In genomic region chr17:18257268-18257681, GRCh38 we compare ENCODE assay signal across 8 cellular contexts. TPM values are rescaled to one million over a fixed set of nuclear protein-coding genes. Genes with fewer than 3 reads are reported as not detected.
DNase-seq lines count a peak whose midpoint lies in the region; ATAC-seq and TF ChIP-seq lines count a peak whose summit lies in the region.

No MANE protein-coding gene starts in this region.

- peaks cover 33% of the 10 kb centered on the region for H3K4me1 ChIP-seq in adipocyte (ENCODE audit: control insufficient read depth, insufficient read depth, low read length)

- intact Hi-C loops in activated CD4-positive, alpha-beta T cell treated with anti-CD3 and anti-CD28 coated beads, Interleukin-2, amount 10 ng/mL, durations not matched to agents 24 days and 14 days (cut with micrococcal nuclease), result loop anchor here (5.0 kb wide), 1 partner anchor 105 kb away; the partner anchor contains the start of gene SHMT1

- DNase-seq in activated CD4-positive, alpha-beta T cell treated with anti-CD3 and anti-CD28 coated beads, Interleukin-2, amount 10 ng/mL, durations not matched to agents 24 days and 14 days, result peak; percentile 68
- no peak for DNase-seq in activated CD4-positive, alpha-beta T cell treated with anti-CD3 and anti-CD28 coated beads, Interleukin-2, amount 50 U/mL, for 4 hours
- DNase-seq in adipocyte (ENCODE audit: low read depth) (peak; percentile 11), kidney epithelial cell (ENCODE audit: low read depth) (no peak), mesenteric fat pad (ENCODE audit: low spot score) (no peak)

- H3K27ac Mint-ChIP-seq in activated CD4-positive, alpha-beta T cell treated with anti-CD3 and anti-CD28 coated beads, Interleukin-2, amount 10 ng/mL, durations not matched to agents 24 days and 14 days, result peak overlapping the region; percentile 34

- peaks cover 29% of the 10 kb centered on the region for H3K4me1 Mint-ChIP-seq in activated CD4-positive, alpha-beta T cell treated with anti-CD3 and anti-CD28 coated beads, Interleukin-2, amount 10 ng/mL, durations not matched to agents 24 days and 14 days

- peak overlapping the region; percentile 85 for H3K27ac ChIP-seq in temporal lobe (ENCODE audit: low read depth, low read length)

- peak overlapping the region; percentile 96 for H3K9ac ChIP-seq in adipocyte (ENCODE audit: low read length)

- H3K36me3 ChIP-seq in adipocyte (ENCODE audit: control insufficient read depth, insufficient read depth, low read length, severe bottlenecking), result peaks cover 44% of the 10 kb centered on the region
- H3K36me3 ChIP-seq in kidney epithelial cell (ENCODE audit: control insufficient read depth, insufficient read depth, low read length), result peaks cover 4% of the 10 kb centered on the region

- H3K4me3 ChIP-seq in adipocyte (ENCODE audit: low read length) (peak overlapping the region; percentile 91), kidney epithelial cell (ENCODE audit: low read depth, low read length) (peak overlapping the region; percentile 86)

- no peaks in the 10 kb centered on the region for H3K27me3 ChIP-seq in adipocyte (replicated peaks; ENCODE audit: control insufficient read depth, insufficient read depth, low read length)
- no peaks in the 10 kb centered on the region for H3K27me3 ChIP-seq in kidney epithelial cell (ENCODE audit: control insufficient read depth, insufficient read depth, low read length)

- no peak for ATAC-seq in GM21360 (IDR thresholded peaks at IDR 0.05; ENCODE audit: unreplicated experiment)
- ATAC-seq in HG03442 (IDR thresholded peaks at IDR 0.05; ENCODE audit: unreplicated experiment), result no peak

- peaks cover 30% of the 10 kb centered on the region for H3K36me3 Mint-ChIP-seq in activated CD4-positive, alpha-beta T cell treated with anti-CD3 and anti-CD28 coated beads, Interleukin-2, amount 10 ng/mL, durations not matched to agents 24 days and 14 days (ENCODE audit: low read depth)

- H3K27me3 Mint-ChIP-seq in activated CD4-positive, alpha-beta T cell treated with anti-CD3 and anti-CD28 coated beads, Interleukin-2, amount 10 ng/mL, durations not matched to agents 24 days and 14 days, result no peaks in the 10 kb centered on the region

- H3K4me3 Mint-ChIP-seq in activated CD4-positive, alpha-beta T cell treated with anti-CD3 and anti-CD28 coated beads, Interleukin-2, amount 10 ng/mL, durations not matched to agents 24 days and 14 days, result peak overlapping the region; percentile 99

- H3K9me3 Mint-ChIP-seq in activated CD4-positive, alpha-beta T cell treated with anti-CD3 and anti-CD28 coated beads, Interleukin-2, amount 10 ng/mL, durations not matched to agents 24 days and 14 days, result no peaks in the 10 kb centered on the region

- no peaks in the 10 kb centered on the region for H3K9me3 ChIP-seq in adipocyte (ENCODE audit: control insufficient read depth, low read length)

- TF ChIP-seq CTCF in kidney epithelial cell (IDR thresholded peaks at IDR 0.05; ENCODE audit: insufficient read depth, low read length, poor library complexity, severe bottlenecking), result no peak

RNA-seq across cellular contexts. Expression of gene FLII, which starts 1.3 kb away (rescaled TPM):
- 266 and 275 TPM in 2 replicates for total RNA-seq in activated CD4-positive, alpha-beta T cell treated with anti-CD3 and anti-CD28 coated beads, Interleukin-2, amount 10 ng/mL, durations not matched to agents 24 days and 14 days
- 512 and 579 TPM in 2 replicates for total RNA-seq in kidney epithelial cell
- 38.1 TPM for total RNA-seq in temporal lobe
- total RNA-seq in mesenteric fat pad, result 269 TPM

RNA-seq across cellular contexts. Expression of gene MIEF2, which starts 3.2 kb away (rescaled TPM):
- total RNA-seq in activated CD4-positive, alpha-beta T cell treated with anti-CD3 and anti-CD28 coated beads, Interleukin-2, amount 10 ng/mL, durations not matched to agents 24 days and 14 days, result 4.3 and 6.0 TPM in 2 replicates
- total RNA-seq in kidney epithelial cell, result 29.6 and 78.8 TPM in 2 replicates
- 22.4 TPM for total RNA-seq in temporal lobe
- 4.6 TPM for total RNA-seq in mesenteric fat pad

RNA-seq across cellular contexts. Expression of gene LLGL1, which starts 31.8 kb away (rescaled TPM):
- 23.1 and 23.5 TPM in 2 replicates for total RNA-seq in activated CD4-positive, alpha-beta T cell treated with anti-CD3 and anti-CD28 coated beads, Interleukin-2, amount 10 ng/mL, durations not matched to agents 24 days and 14 days
- total RNA-seq in kidney epithelial cell, result 53.7 and 63.1 TPM in 2 replicates
- 27.5 TPM for total RNA-seq in temporal lobe
- total RNA-seq in mesenteric fat pad, result 12.0 TPM

RNA-seq across cellular contexts. Expression of gene TOP3A, which starts 57.5 kb away (rescaled TPM):
- 75.4 and 88.2 TPM in 2 replicates for total RNA-seq in activated CD4-positive, alpha-beta T cell treated with anti-CD3 and anti-CD28 coated beads, Interleukin-2, amount 10 ng/mL, durations not matched to agents 24 days and 14 days
- 28.2 and 35.6 TPM in 2 replicates for total RNA-seq in kidney epithelial cell
- 28.0 TPM for total RNA-seq in temporal lobe
- total RNA-seq in mesenteric fat pad, result 34.1 TPM

RNA-seq across cellular contexts. Expression of gene SMCR8, which starts 57.8 kb away (rescaled TPM):
- total RNA-seq in activated CD4-positive, alpha-beta T cell treated with anti-CD3 and anti-CD28 coated beads, Interleukin-2, amount 10 ng/mL, durations not matched to agents 24 days and 14 days, result 17.3 and 17.7 TPM in 2 replicates
- total RNA-seq in kidney epithelial cell, result 30.2 and 30.8 TPM in 2 replicates
- total RNA-seq in temporal lobe, result 9.3 TPM
- 14.3 TPM for total RNA-seq in mesenteric fat pad

Comparison
In these comparisons a context has a peak if more than half of its experiments do, and no peak if none do; other contexts are left out.
1. DNase-seq: peak in activated CD4-positive, alpha-beta T cell treated with anti-CD3 and anti-CD28 coated beads, Interleukin-2, amount 10 ng/mL, durations not matched to agents 24 days and 14 days (single experiment) and adipocyte (single experiment); none in activated CD4-positive, alpha-beta T cell treated with anti-CD3 and anti-CD28 coated beads, Interleukin-2, amount 50 U/mL, for 4 hours (0 of 2), kidney epithelial cell (single experiment) and mesenteric fat pad (single experiment).